27 cellular contexts compared by ENCODE assay signal in the genomic region with DNA sequence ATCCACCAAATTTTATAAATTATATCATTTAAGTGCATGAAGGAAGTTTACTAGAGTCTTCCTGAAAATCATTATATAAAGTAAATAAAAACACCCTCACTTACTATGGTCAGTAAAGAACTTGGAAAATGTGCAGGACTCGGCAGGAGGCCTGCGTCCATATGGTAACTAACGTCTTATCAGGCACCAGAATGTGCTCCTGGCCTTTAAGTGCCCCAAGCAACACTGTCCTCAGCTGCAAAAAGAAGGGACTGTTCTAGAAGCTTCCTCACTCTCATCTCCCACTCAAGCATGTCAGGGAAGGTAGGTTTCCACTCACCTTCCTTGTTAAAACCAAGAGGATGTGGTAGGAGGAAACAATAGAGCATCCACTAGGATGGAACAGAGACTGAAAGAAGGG.
"Had no signal": no experiment of that assay in that cellular context is flagged by ENCODE, and none has a peak within 500 bp of the region (broad histone marks: within the 10 kb centered on the region; RNA-seq: fewer than 3 reads in every experiment).

No MANE protein-coding gene starts in this region.

- ATAC-seq: activated CD4-positive, CD25-positive, alpha-beta regulatory T cell treated with anti-CD3 and anti-CD28 coated beads, Interleukin-2, amount 50 U/mL, for 24 hours; activated CD8-positive, alpha-beta T cell treated with anti-CD3 and anti-CD28 coated beads, Interleukin-2, amount 10 ng/mL, durations not matched to agents 7 days and 5 days; gastroesophageal sphincter; left lung; mucosa of descending colon; natural killer cell treated with Interleukin-12 subunit alpha and Interleukin-12 subunit beta and Interleukin-15 and Interleukin-18, amount 100 ng/mL, for 72 hours; sciatic nerve had no signal

- H3K27ac ChIP-seq: colonic mucosa, gastroesophageal sphincter, left lung, SK-N-MC, skin epidermis, upper lobe of left lung, vagina, VCaP had no signal

- H3K9me3 ChIP-seq: colonic mucosa, gastroesophageal sphincter, left lung, mucosa of descending colon, upper lobe of left lung, vagina had no signal

- DNase-seq: activated CD4-positive, alpha-beta T cell treated with anti-CD3 and anti-CD28 coated beads, Interleukin-2, amount 10 ng/mL, durations not matched to agents 24 days and 14 days; activated CD8-positive, alpha-beta T cell treated with anti-CD3 and anti-CD28 coated beads, Interleukin-2, amount 10 ng/mL, durations not matched to agents 7 days and 5 days; activated gamma-delta T cell; cerebellar nuclear complex; colonic mucosa; dorsolateral prefrontal cortex; effector memory CD4-positive, alpha-beta T cell; immature natural killer cell; left lung; mucosa of descending colon; posterior cingulate gyrus; stimulated activated CD4-positive, alpha-beta T cell treated with anti-CD3 and anti-CD28 coated beads, Interleukin-12 subunit alpha, Interleukin-12 subunit beta, amount 100 ng/mL, for 4 hours; stimulated activated CD4-positive, alpha-beta T cell treated with anti-CD3 and anti-CD28 coated beads, Interleukin-4, amount 100 ng/mL, for 1 hour; SW 1271; T-helper 9 cell; upper lobe of left lung had no signal

- H3K4me3 Mint-ChIP-seq: activated CD4-positive, alpha-beta T cell treated with anti-CD3 and anti-CD28 coated beads, Interleukin-2, amount 10 ng/mL, durations not matched to agents 24 days and 14 days; activated CD8-positive, alpha-beta T cell treated with anti-CD3 and anti-CD28 coated beads, Interleukin-2, amount 10 ng/mL, durations not matched to agents 7 days and 5 days; activated naive CD8-positive, alpha-beta T cell; natural killer cell treated with Interleukin-12 subunit alpha and Interleukin-12 subunit beta and Interleukin-15 and Interleukin-18, amount 100 ng/mL, for 72 hours; stimulated activated naive CD8-positive, alpha-beta T cell treated with anti-CD3 and anti-CD28 coated beads, Interleukin-15, Interleukin-2, amounts not matched to agents 100 ng/mL and 50 ng/mL, for 24 hours; T-helper 1 cell treated with Interleukin-12 subunit alpha and Interleukin-12 subunit beta and Interleukin-4 antibody, amounts not matched to agents 30 μg/mL and 1 μg/mL, for 36 hours had no signal

- H3K9me3 Mint-ChIP-seq: activated CD4-positive, alpha-beta T cell treated with anti-CD3 and anti-CD28 coated beads, Interleukin-2, amount 10 ng/mL, durations not matched to agents 24 days and 14 days; immature natural killer cell; natural killer cell treated with Interleukin-12 subunit alpha and Interleukin-12 subunit beta and Interleukin-15 and Interleukin-18, amount 100 ng/mL, for 72 hours; stimulated activated naive CD8-positive, alpha-beta T cell treated with anti-CD3 and anti-CD28 coated beads, Interleukin-15, Interleukin-2, amounts not matched to agents 100 ng/mL and 50 ng/mL, for 24 hours; T-helper 1 cell treated with Interleukin-12 subunit alpha and Interleukin-12 subunit beta and Interleukin-4 antibody, amounts not matched to agents 30 μg/mL and 1 μg/mL, for 36 hours had no signal

- H3K4me3 ChIP-seq: colonic mucosa, dorsolateral prefrontal cortex, gastroesophageal sphincter, left lung, mucosa of descending colon, SK-N-MC, skin epidermis, upper lobe of left lung, vagina had no signal

- H3K27ac Mint-ChIP-seq: activated CD4-positive, alpha-beta T cell treated with anti-CD3 and anti-CD28 coated beads, Interleukin-2, amount 10 ng/mL, durations not matched to agents 24 days and 14 days; activated CD8-positive, alpha-beta T cell treated with anti-CD3 and anti-CD28 coated beads, Interleukin-2, amount 10 ng/mL, durations not matched to agents 7 days and 5 days; activated naive CD8-positive, alpha-beta T cell; natural killer cell treated with Interleukin-12 subunit alpha and Interleukin-12 subunit beta and Interleukin-15 and Interleukin-18, amount 100 ng/mL, for 72 hours; stimulated activated naive CD8-positive, alpha-beta T cell treated with anti-CD3 and anti-CD28 coated beads, Interleukin-15, Interleukin-2, amounts not matched to agents 100 ng/mL and 50 ng/mL, for 24 hours; T-helper 1 cell treated with Interleukin-12 subunit alpha and Interleukin-12 subunit beta and Interleukin-4 antibody, amounts not matched to agents 30 μg/mL and 1 μg/mL, for 36 hours had no signal

- H3K36me3 ChIP-seq: colonic mucosa, gastroesophageal sphincter, left lung, upper lobe of left lung, vagina had no signal

- H3K27me3 Mint-ChIP-seq: activated CD4-positive, alpha-beta T cell treated with anti-CD3 and anti-CD28 coated beads, Interleukin-2, amount 10 ng/mL, durations not matched to agents 24 days and 14 days; activated naive CD8-positive, alpha-beta T cell; natural killer cell treated with Interleukin-12 subunit alpha and Interleukin-12 subunit beta and Interleukin-15 and Interleukin-18, amount 100 ng/mL, for 72 hours; stimulated activated naive CD8-positive, alpha-beta T cell treated with anti-CD3 and anti-CD28 coated beads, Interleukin-15, Interleukin-2, amounts not matched to agents 100 ng/mL and 50 ng/mL, for 24 hours had no signal

- H3K4me1 ChIP-seq: colonic mucosa, left lung had no signal

- H3K27me3 ChIP-seq: colonic mucosa, dorsolateral prefrontal cortex, gastroesophageal sphincter, left lung, upper lobe of left lung, vagina had no signal
